19 cellular contexts compared by ENCODE assay signal in the genomic region with DNA sequence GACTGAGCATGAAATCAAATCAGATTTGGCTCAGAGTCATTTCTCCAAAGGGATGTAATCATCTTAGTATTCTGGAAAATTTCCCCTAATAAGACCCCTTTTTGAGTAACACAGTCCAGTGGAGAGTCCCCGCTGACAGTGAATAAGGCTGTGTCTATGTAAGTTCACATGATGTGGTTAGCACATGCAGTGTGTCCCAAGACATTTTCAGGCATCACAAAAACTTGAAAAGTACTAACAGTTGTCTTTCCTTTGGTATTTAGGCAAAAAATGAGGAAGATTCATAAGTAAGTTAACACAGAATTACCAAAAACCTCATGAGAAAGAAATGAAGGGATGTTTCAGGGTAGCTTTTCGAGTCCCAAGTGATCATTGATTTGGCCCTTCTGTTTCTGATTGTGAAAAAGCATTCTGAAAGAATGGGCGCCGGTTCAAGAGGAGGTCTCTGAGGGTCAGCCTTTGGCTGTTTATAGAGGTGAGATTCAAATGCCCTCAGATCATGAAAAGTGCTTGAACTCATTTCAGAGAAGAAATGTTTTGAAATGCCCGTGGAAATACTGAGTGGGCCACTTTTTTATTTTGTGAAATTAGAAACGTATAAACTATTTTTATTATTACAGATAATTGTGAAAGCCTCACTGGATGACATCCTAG. TPM values are rescaled to one million over a fixed set of nuclear protein-coding genes. Genes with fewer than 3 reads are reported as not detected.
DNase-seq lines count a peak whose midpoint lies in the region; ATAC-seq, FAIRE-seq and TF ChIP-seq lines count a peak whose summit lies in the region.
"Had no signal": no experiment of that assay in that cellular context is flagged by ENCODE, and none has a peak within 500 bp of the region (broad histone marks: within the 10 kb centered on the region; RNA-seq: fewer than 3 reads in every experiment).

No MANE protein-coding gene starts in this region.

- peaks cover 5 to 9% of the 10 kb centered on the region in 2 donors for H3K27me3 Mint-ChIP-seq in natural killer cell treated with Interleukin-12 subunit alpha and Interleukin-12 subunit beta and Interleukin-15 and Interleukin-18, amount 100 ng/mL, for 72 hours

- intact Hi-C loops in esophagus muscularis mucosa (cut with DNase I) (no loop called here), lower lobe of right lung (cut with DNase I) (no loop called here)

- H3K4me3 Mint-ChIP-seq in natural killer cell treated with Interleukin-12 subunit alpha and Interleukin-12 subunit beta and Interleukin-15 and Interleukin-18, amount 100 ng/mL, for 72 hours, result no peak overlapping the region

- H3K36me3 ChIP-seq in GM23248 (ENCODE audit: low read depth) (no peaks in the 10 kb centered on the region), esophagus muscularis mucosa (no peaks in the 10 kb centered on the region), lower lobe of right lung (no peaks in the 10 kb centered on the region), small intestine (ENCODE audit: control insufficient read depth in 2 of 2, insufficient read depth in 2 of 2, low read length in 2 of 2) (no peaks in the 10 kb centered on the region)

- no peaks in the 10 kb centered on the region for H3K36me3 Mint-ChIP-seq in natural killer cell treated with Interleukin-12 subunit alpha and Interleukin-12 subunit beta and Interleukin-15 and Interleukin-18, amount 100 ng/mL, for 72 hours

- DNase-seq in GM23248, result peak; percentile 2
- no peak for DNase-seq in esophagus muscularis mucosa (ENCODE audit: extremely low spot score)
- no peak for DNase-seq in lower lobe of right lung
- DNase-seq in small intestine, result no peak
- DNase-seq in natural killer cell treated with Interleukin-12 subunit alpha and Interleukin-12 subunit beta and Interleukin-15 and Interleukin-18, amount 100 ng/mL, for 72 hours (ENCODE audit: low spot score), result no peak
- no peak for DNase-seq in ecto neural progenitor cell (ENCODE audit: low spot score)
- no peak for DNase-seq in DMS79 (lab: John Stamatoyannopoulos, UW)
- DNase-seq: activated CD4-positive, alpha-beta T cell treated with anti-CD3 and anti-CD28 coated beads for 48 hours; activated T-cell treated with anti-CD3 and anti-CD28 coated beads, Interleukin-2, amount 50 U/mL, for 1 hour; cortex of kidney; DMS 273 treated with DMSO at 0.1 percent for 48 hours; naive thymus-derived CD4-positive, alpha-beta T cell; NCI-H187; stimulated activated naive CD8-positive, alpha-beta T cell treated with anti-CD3 and anti-CD28 coated beads, Interleukin-15, Interleukin-2, amounts not matched to agents 100 U/mL and 50 U/mL, for 24 hours; T-helper 2 cell had no signal

- no peaks in the 10 kb centered on the region; the same call in 1 of the 2 replicates for H3F3A ChIP-seq in GM23248 (ENCODE audit: insufficient read depth)

- H2AFZ ChIP-seq in GM23248, result peak overlapping the region; percentile 86

- ATAC-seq in lower lobe of right lung, result peak in 1 of 2 donors; percentile 14
- ATAC-seq in HG03520 (IDR thresholded peaks at IDR 0.05; ENCODE audit: unreplicated experiment), result no peak
- ATAC-seq in natural killer cell treated with Interleukin-12 subunit alpha and Interleukin-12 subunit beta and Interleukin-15 and Interleukin-18, amount 100 ng/mL, for 72 hours, result no peak
- ATAC-seq: naive thymus-derived CD4-positive, alpha-beta T cell; stimulated activated naive CD8-positive, alpha-beta T cell treated with anti-CD3 and anti-CD28 coated beads, Interleukin-15, Interleukin-2, amounts not matched to agents 100 U/mL and 50 U/mL, for 24 hours had no signal

- no peaks in the 10 kb centered on the region for H4K20me1 ChIP-seq in GM23248 (ENCODE audit: insufficient read depth)

- H3K9me3 Mint-ChIP-seq in natural killer cell treated with Interleukin-12 subunit alpha and Interleukin-12 subunit beta and Interleukin-15 and Interleukin-18, amount 100 ng/mL, for 72 hours, result no peaks in the 10 kb centered on the region
- H3K9me3 Mint-ChIP-seq: naive thymus-derived CD4-positive, alpha-beta T cell had no signal

- TF ChIP-seq EP300 in esophagus muscularis mucosa (IDR thresholded peaks at IDR 0.05), result no peak

- H3K79me2 ChIP-seq in GM23248 (ENCODE audit: insufficient read depth), result no peaks in the 10 kb centered on the region

- no peaks in the 10 kb centered on the region for H3K27me3 ChIP-seq in GM23248 (replicated peaks; ENCODE audit: insufficient read depth)
- no peaks in the 10 kb centered on the region for H3K27me3 ChIP-seq in esophagus muscularis mucosa
- no peaks in the 10 kb centered on the region for H3K27me3 ChIP-seq in lower lobe of right lung (ENCODE audit: low read depth)
- no peaks in the 10 kb centered on the region for H3K27me3 ChIP-seq in small intestine (ENCODE audit: control insufficient read depth in 2 of 2, insufficient read depth in 2 of 2, low read length in 2 of 2)

- peak overlapping the region; percentile 86 for H3K4me2 ChIP-seq in GM23248 (ENCODE audit: unreplicated experiment)

- no peak for TF ChIP-seq CTCF in esophagus muscularis mucosa (IDR thresholded peaks at IDR 0.05)
- TF ChIP-seq CTCF in lower lobe of right lung (IDR thresholded peaks at IDR 0.05), result no peak

- H3K4me3 ChIP-seq in GM23248 (peak overlapping the region; percentile 77), esophagus muscularis mucosa (peak overlapping the region in 3 of 4 donors; percentile 39 to 45 (median 43)), lower lobe of right lung (peak overlapping the region; percentile 51), small intestine (ENCODE audit: low read depth in 1 of 2, low read length in 2 of 2) (no peak overlapping the region)

- FAIRE-seq in small intestine (lab: Jason Lieb, UNC), result no peak

- in situ Hi-C loops in GM23248 (cut with MboI), result no loop called here

- no peaks in the 10 kb centered on the region for H3K4me1 ChIP-seq in GM23248 (ENCODE audit: insufficient read depth)
- no peaks in the 10 kb centered on the region for H3K4me1 ChIP-seq in esophagus muscularis mucosa
- no peaks in the 10 kb centered on the region for H3K4me1 ChIP-seq in lower lobe of right lung
- H3K4me1 ChIP-seq in small intestine (ENCODE audit: control insufficient read depth in 2 of 2, insufficient read depth in 1 of 2, low read depth in 1 of 2, low read length in 1 of 2), result peaks cover 0 to 3% of the 10 kb centered on the region in 2 donors

- H3K4me1 Mint-ChIP-seq in natural killer cell treated with Interleukin-12 subunit alpha and Interleukin-12 subunit beta and Interleukin-15 and Interleukin-18, amount 100 ng/mL, for 72 hours (ENCODE audit: low read depth in 2 of 2), result peaks cover 0 to 4% of the 10 kb centered on the region in 2 donors

- 21 to 25% methylated on average over 6 of the region's 6 CpGs for WGBS in GM23248 (ENCODE audit: low coverage in 1 of 2, low lambda C conversion rate in 2 of 2, missing lambda C conversion rate in 2 of 2), 2 experiments
- 47% methylated on average over 6 of the region's 6 CpGs for WGBS in esophagus muscularis mucosa
- WGBS in small intestine, 3 donors, result 54 to 64% (median 57%) methylated on average over 6 of the region's 6 CpGs

- H3K27ac Mint-ChIP-seq in natural killer cell treated with Interleukin-12 subunit alpha and Interleukin-12 subunit beta and Interleukin-15 and Interleukin-18, amount 100 ng/mL, for 72 hours, result no peak overlapping the region

- H3K27ac ChIP-seq in GM23248, result no peak overlapping the region; the same call in 1 of the 2 replicates
- H3K27ac ChIP-seq in esophagus muscularis mucosa (replicated peaks in 1 of 4), result peak overlapping the region in 3 of 4 donors; percentile 36 to 52 (median 49)
- peak overlapping the region; percentile 55 for H3K27ac ChIP-seq in lower lobe of right lung
- peak overlapping the region; percentile 44 to 68 for H3K27ac ChIP-seq in small intestine (ENCODE audit: low read depth in 1 of 2, low read length in 1 of 2)
- H3K27ac ChIP-seq: HL-60, RWPE1 had no signal

- peak overlapping the region; percentile 51; the same call in 1 of the 2 replicates for H3K9ac ChIP-seq in GM23248

- H3K9me3 ChIP-seq in GM23248 (ENCODE audit: low read depth) (no peaks in the 10 kb centered on the region), esophagus muscularis mucosa (no peaks in the 10 kb centered on the region), lower lobe of right lung (no peaks in the 10 kb centered on the region), small intestine (ENCODE audit: control insufficient read depth, low read depth) (no peaks in the 10 kb centered on the region)

- TF ChIP-seq POLR2A in esophagus muscularis mucosa (IDR thresholded peaks at IDR 0.05; ENCODE audit: low read depth), result no peak

- no peaks in the 10 kb centered on the region for H3K9me2 ChIP-seq in GM23248 (ENCODE audit: insufficient read depth)

RNA-seq across cellular contexts. Expression of a gene that starts 0.5 kb away (rescaled TPM):
- 0.63 TPM in 1 of 2 replicates, not detected in the other for total RNA-seq in GM23248 (2014; rRNA removed; shearing (Covaris generic))
- polyA plus RNA-seq in GM23248 (2016; fragmentation: Nextera tagmentation; extraction: Ambion mirVana) (0.16 TPM in 2 replicates), small intestine (1 to 10 TPM; 2.2 to 8.1 (median 5.4) TPM)
- total RNA-seq in esophagus muscularis mucosa (1 to 10 TPM; 1.7 to 2.9 (median 2.5) TPM), lower lobe of right lung (8.2 TPM)
- total RNA-seq in natural killer cell treated with Interleukin-12 subunit alpha and Interleukin-12 subunit beta and Interleukin-15 and Interleukin-18, amount 100 ng/mL, for 72 hours, result not detected
- total RNA-seq: naive thymus-derived CD4-positive, alpha-beta T cell had no signal
- polyA plus RNA-seq: naive thymus-derived CD4-positive, alpha-beta T cell had no signal

RNA-seq across cellular contexts. Expression of a gene that starts 3.7 kb away (rescaled TPM):
- not detected in 2 replicates for total RNA-seq in GM23248 (2014; rRNA removed; shearing (Covaris generic))
- polyA plus RNA-seq in GM23248 (2016; fragmentation: Nextera tagmentation; extraction: Ambion mirVana) (not detected in 2 replicates), small intestine (under 1 TPM in 1 of 3 donors, not detected in 2; 0.12 TPM)
- total RNA-seq in esophagus muscularis mucosa (under 1 TPM in 2 of 4 donors, not detected in 2; 0.39 to 0.50 TPM), lower lobe of right lung (0.53 TPM)
- not detected for total RNA-seq in natural killer cell treated with Interleukin-12 subunit alpha and Interleukin-12 subunit beta and Interleukin-15 and Interleukin-18, amount 100 ng/mL, for 72 hours
- total RNA-seq: LHCN-M2 had no signal
- polyA plus RNA-seq: naive thymus-derived CD4-positive, alpha-beta T cell had no signal

RNA-seq across cellular contexts. Expression of a gene that starts 41.6 kb away (rescaled TPM):
- total RNA-seq in GM23248 (2014; rRNA removed; shearing (Covaris generic)), result not detected in 2 replicates
- polyA plus RNA-seq in GM23248 (2016; fragmentation: Nextera tagmentation; extraction: Ambion mirVana) (not detected in 2 replicates), small intestine (not detected)
- total RNA-seq in esophagus muscularis mucosa (not detected), lower lobe of right lung (not detected)
- total RNA-seq in natural killer cell treated with Interleukin-12 subunit alpha and Interleukin-12 subunit beta and Interleukin-15 and Interleukin-18, amount 100 ng/mL, for 72 hours, result not detected
- total RNA-seq: LHCN-M2; naive thymus-derived CD4-positive, alpha-beta T cell had no signal
- polyA plus RNA-seq: naive thymus-derived CD4-positive, alpha-beta T cell had no signal

Comparison
In these comparisons a context has a peak if more than half of its experiments do, and no peak if none do; other contexts are left out.
1. H3K4me3 ChIP-seq: peak in GM23248 (single experiment), esophagus muscularis mucosa (3 of 4) and lower lobe of right lung (single experiment); none in small intestine (0 of 2).